11 cellular contexts compared by ENCODE assay signal in genomic region chr7:47458057-47458456, GRCh38.
A peak's percentile ranks its signal among the peaks of the same experiment; 100 is the strongest.
DNase-seq lines count a peak whose midpoint lies in the region; ATAC-seq and TF ChIP-seq lines count a peak whose summit lies in the region.
"Had no signal": no experiment of that assay in that cellular context is flagged by ENCODE, and none has a peak within 500 bp of the region (broad histone marks: within the 10 kb centered on the region; RNA-seq: fewer than 3 reads in every experiment).

No MANE protein-coding gene starts in this region.

- TF ChIP-seq CTCF in HCT116 (IDR thresholded peaks at IDR 0.05 in 2 of 3, conservative IDR thresholded peaks at IDR 0.05 in 1 of 3; ENCODE audit: borderline replicate concordance in 1 of 3, insufficient read depth in 1 of 3, low read depth in 2 of 3, low read length in 2 of 3) (no peak), kidney epithelial cell (IDR thresholded peaks at IDR 0.05; ENCODE audit: insufficient read depth, low read length, poor library complexity, severe bottlenecking) (no peak)

- no peak overlapping the region for H3K27ac Mint-ChIP-seq in activated T-helper 17 cell treated with anti-CD3 and anti-CD28 coated beads, Interleukin-2, amount 50 U/mL, for 72 hours
- H3K27ac Mint-ChIP-seq: progenitor cell of endocrine pancreas had no signal

- H3K9me3 ChIP-seq in HCT116 (ENCODE audit: control insufficient read depth in 1 of 2, insufficient read depth in 1 of 2, low read depth in 1 of 2, low read length in 2 of 2) = no peaks in the 10 kb centered on the region

- CTCF ChIA-PET in HCT116 (lab: Charles Lee) = interaction anchor here (0.8 to 1.1 kb wide), 2 partner anchors 13 to 361 kb away, joined by 3 read pairs; no protein-coding TSS in a partner anchor

- H3K27ac ChIP-seq in HCT116 (ENCODE audit: low read depth, low read length) = no peak overlapping the region

- no peaks in the 10 kb centered on the region for H3K9me2 ChIP-seq in HCT116 (ENCODE audit: insufficient read depth)

- no peaks in the 10 kb centered on the region for H3K4me1 Mint-ChIP-seq in activated T-helper 17 cell treated with anti-CD3 and anti-CD28 coated beads, Interleukin-2, amount 50 U/mL, for 72 hours

- no peak for TF ChIP-seq RAD21 in HCT116 (IDR thresholded peaks at IDR 0.05; ENCODE audit: low read depth)

- H3K9ac ChIP-seq in HCT116 (ENCODE audit: low read length) = no peak overlapping the region

- no peak for TF ChIP-seq POLR2A in HCT116 (IDR thresholded peaks at IDR 0.05; ENCODE audit: borderline replicate concordance, extremely low read depth, insufficient read depth, insufficient read length)

- H4K20me1 ChIP-seq in HCT116 (ENCODE audit: insufficient read depth) = no peaks in the 10 kb centered on the region

- no peaks in the 10 kb centered on the region for H3K36me3 Mint-ChIP-seq in activated T-helper 17 cell treated with anti-CD3 and anti-CD28 coated beads, Interleukin-2, amount 50 U/mL, for 72 hours (ENCODE audit: low read depth)

- ATAC-seq in HCT116 (peak; percentile 67), GM18498 (IDR thresholded peaks at IDR 0.05; ENCODE audit: unreplicated experiment) (no peak)
- peak; percentile 14 for ATAC-seq in activated T-helper 17 cell treated with anti-CD3 and anti-CD28 coated beads, Interleukin-2, amount 50 U/mL, for 72 hours (replicated peaks)
- ATAC-seq: stimulated activated naive CD8-positive, alpha-beta T cell treated with anti-CD3 and anti-CD28 coated beads, Interleukin-15, Interleukin-2, amounts not matched to agents 100 U/mL and 50 U/mL, for 24 hours had no signal

- H2AFZ ChIP-seq in HCT116 (ENCODE audit: low read depth, low read length, poor library complexity, severe bottlenecking) = no peak overlapping the region

- H3K4me3 ChIP-seq in HCT116 (replicated peaks in 1 of 2; ENCODE audit: low read depth in 1 of 2, low read length in 2 of 2) = no peak overlapping the region
- no peak overlapping the region for H3K4me3 ChIP-seq in kidney epithelial cell (ENCODE audit: low read depth, low read length)

- no peaks in the 10 kb centered on the region for H3K27me3 Mint-ChIP-seq in activated T-helper 17 cell treated with anti-CD3 and anti-CD28 coated beads, Interleukin-2, amount 50 U/mL, for 72 hours
- H3K27me3 Mint-ChIP-seq: progenitor cell of endocrine pancreas had no signal

- peak overlapping the region; percentile 40; the same call in 1 of the 2 replicates for H3K4me2 ChIP-seq in HCT116 (ENCODE audit: low read length)

- DNase-seq in HCT116 (ENCODE audit: low read depth, low spot score) = no peak
- DNase-seq in kidney epithelial cell (ENCODE audit: low read depth) = peak; percentile 55
- peak; percentile 80 for DNase-seq in stromal cell of bone marrow (ENCODE audit: low read depth)
- no peak for DNase-seq in DMS153 (lab: John Stamatoyannopoulos, UW)
- no peak for DNase-seq in stimulated activated CD4-positive, alpha-beta T cell treated with anti-CD3 and anti-CD28 coated beads, Interleukin-4, amount 100 ng/mL, for 1 hour
- DNase-seq in NCI-H226 = no peak
- DNase-seq: KBM-7; stimulated activated naive CD8-positive, alpha-beta T cell treated with anti-CD3 and anti-CD28 coated beads, Interleukin-15, Interleukin-2, amounts not matched to agents 100 U/mL and 50 U/mL, for 24 hours had no signal

- no peak overlapping the region for H3K4me3 Mint-ChIP-seq in activated T-helper 17 cell treated with anti-CD3 and anti-CD28 coated beads, Interleukin-2, amount 50 U/mL, for 72 hours

- no peaks in the 10 kb centered on the region for H3K9me3 Mint-ChIP-seq in activated T-helper 17 cell treated with anti-CD3 and anti-CD28 coated beads, Interleukin-2, amount 50 U/mL, for 72 hours

- H3K79me2 ChIP-seq in HCT116 (ENCODE audit: insufficient read depth, low read length) = no peaks in the 10 kb centered on the region

- no peaks in the 10 kb centered on the region for H3K27me3 ChIP-seq in HCT116 (ENCODE audit: insufficient read depth, low read length)
- no peaks in the 10 kb centered on the region for H3K27me3 ChIP-seq in kidney epithelial cell (ENCODE audit: control insufficient read depth, insufficient read depth, low read length)

- no peaks in the 10 kb centered on the region for H3K36me3 ChIP-seq in HCT116 (ENCODE audit: control insufficient read depth in 1 of 2, insufficient read depth in 2 of 2, low read length in 2 of 2)
- no peaks in the 10 kb centered on the region for H3K36me3 ChIP-seq in kidney epithelial cell (ENCODE audit: control insufficient read depth, insufficient read depth, low read length)

- BruUV-seq in HCT116 (replicated peaks; lab: Mats Ljungman, UMichigan) = no TSS peak

- POLR2A ChIA-PET in HCT116 (lab: Charles Lee) = no interaction called here

- RAD21 ChIA-PET in HCT116 (lab: Charles Lee; ENCODE audit: low non-redundant PET in 1 of 2, low total read pairs in 2 of 2, uncharacterized antibody in 2 of 2, unreplicated experiment in 2 of 2) = interaction anchor here in 1 of 2 experiments (0.6 kb wide), 1 partner anchor 361 kb away, joined by 7 read pairs; no protein-coding TSS in a partner anchor

- peaks cover 12 to 13% of the 10 kb centered on the region in 2 experiments for H3K4me1 ChIP-seq in HCT116 (ENCODE audit: control insufficient read depth in 1 of 2, insufficient read depth in 2 of 2, low read length in 2 of 2)

- intact Hi-C loops in HCT116 (cut with micrococcal nuclease) = no loop called here

TF ChIP-seq in HCT116, 20 proteins besides CTCF, POLR2A, EP300 and RAD21:
- TF ChIP-seq YY1 (IDR thresholded peaks at IDR 0.05; ENCODE audit: extremely low read depth, insufficient replicate concordance, low read depth, low read length) (no peak), EGR1 (IDR thresholded peaks at IDR 0.05; ENCODE audit: low read depth) (peak; percentile 54; the same call in 1 of the 2 replicates), MAX (IDR thresholded peaks at IDR 0.05) (no peak), ELF1 (IDR thresholded peaks at IDR 0.05; ENCODE audit: borderline replicate concordance, low read depth) (no peak), JUND (IDR thresholded peaks at IDR 0.05) (no peak), ZBTB33 (IDR thresholded peaks at IDR 0.05; ENCODE audit: extremely low read depth, insufficient replicate concordance, low read length) (no peak), CBX3 (IDR thresholded peaks at IDR 0.05; ENCODE audit: low read depth) (no peak)

Comparison
In these comparisons a context has a peak if more than half of its experiments do, and no peak if none do; other contexts are left out.
1. DNase-seq: peak in kidney epithelial cell (single experiment) and stromal cell of bone marrow (single experiment); none in HCT116 (single experiment), DMS153 (single experiment), stimulated activated CD4-positive, alpha-beta T cell treated with anti-CD3 and anti-CD28 coated beads, Interleukin-4, amount 100 ng/mL, for 1 hour (single experiment) and NCI-H226 (single experiment).